ENCODE assay signal across 16 cellular contexts in genomic region chr4:183192566-183192965, GRCh38.
DNase-seq lines count a peak whose midpoint lies in the region; ATAC-seq and TF ChIP-seq lines count a peak whose summit lies in the region.
"Had no signal": no experiment of that assay in that cellular context is flagged by ENCODE, and none has a peak within 500 bp of the region (broad histone marks: within the 10 kb centered on the region; RNA-seq: fewer than 3 reads in every experiment).

No MANE protein-coding gene starts in this region.

- H3K79me1 ChIP-seq in mesenchymal stem cell (replicated peaks; ENCODE audit: low read length, poor library complexity, severe bottlenecking) = peaks cover 20% of the 10 kb centered on the region

- no peak overlapping the region for H2AFZ ChIP-seq in GM23338
- H2AFZ ChIP-seq in mesenchymal stem cell (ENCODE audit: low read depth, low read length) = no peak overlapping the region

- H3K4me2 ChIP-seq in GM23338 = peak overlapping the region; percentile 28; the same call in 1 of the 2 replicates
- H3K4me2 ChIP-seq in mesenchymal stem cell (ENCODE audit: low read length, poor library complexity, severe bottlenecking) = no peak overlapping the region

- peak overlapping the region; percentile 24; the same call in 1 of the 2 replicates for H3K27ac ChIP-seq in GM23338 (ENCODE audit: low read depth)
- H3K27ac ChIP-seq in HUES64 (ENCODE audit: low read depth, low read length) = peak overlapping the region; percentile 6; the same call in 1 of the 2 replicates
- H3K27ac ChIP-seq in mesenchymal stem cell (ENCODE audit: low read length, poor library complexity, severe bottlenecking) = peak overlapping the region; percentile 47
- no peak overlapping the region for H3K27ac ChIP-seq in right atrium auricular region

- H2AK5ac ChIP-seq in mesenchymal stem cell (ENCODE audit: low read length, severe bottlenecking) = no peak overlapping the region

- peaks cover 17% of the 10 kb centered on the region; the same call in 1 of the 2 replicates for H4K20me1 ChIP-seq in GM23338 (replicated peaks; ENCODE audit: insufficient read depth)

- peak overlapping the region; percentile 37; the same call in 1 of the 2 replicates for H3K27ac Mint-ChIP-seq in GM23338

- H2BK15ac ChIP-seq in mesenchymal stem cell (ENCODE audit: low read depth, poor library complexity, severe bottlenecking) = no peak overlapping the region

- no peaks in the 10 kb centered on the region for H3K36me3 ChIP-seq in GM23338 (ENCODE audit: insufficient read depth)
- peaks cover 16% of the 10 kb centered on the region for H3K36me3 ChIP-seq in HUES64 (ENCODE audit: insufficient read depth, low read length)
- H3K36me3 ChIP-seq in mesenchymal stem cell (ENCODE audit: control insufficient read depth in 1 of 2, insufficient read depth in 2 of 2, low read depth in 1 of 2, low read length in 2 of 2) = peaks cover 5 to 6% of the 10 kb centered on the region in 2 experiments
- H3K36me3 ChIP-seq in right atrium auricular region = no peaks in the 10 kb centered on the region
- H3K36me3 ChIP-seq: HAP-1 had no signal

- peaks cover 16% of the 10 kb centered on the region for H3K36me3 Mint-ChIP-seq in GM23338 (ENCODE audit: low read depth)
- H3K36me3 Mint-ChIP-seq: CD4-positive, alpha-beta memory T cell had no signal

- DNase-seq in GM23338 (ENCODE audit: low spot score) = no peak
- peak; percentile 47 for DNase-seq in cerebellum (ENCODE audit: low spot score)
- no peak for DNase-seq in mesenchymal stem cell
- no peak for DNase-seq in NOMO-1 treated with DMSO at 0.1 percent for 48 hours (lab: John Stamatoyannopoulos, UW; ENCODE audit: unreplicated experiment)
- DNase-seq in right atrium auricular region (ENCODE audit: low spot score) = no peak
- DNase-seq in SW 1271 (lab: John Stamatoyannopoulos, UW) = no peak
- no peak for DNase-seq in NCI-H1436 treated with DMSO at 0.1 percent for 48 hours (lab: John Stamatoyannopoulos, UW)
- DNase-seq: CD4-positive, alpha-beta memory T cell; COR-L47; DMS153; DND-41; GDM1; GOT3 had no signal

- no peaks in the 10 kb centered on the region for H3K27me3 ChIP-seq in GM23338 (ENCODE audit: insufficient read depth)
- H3K27me3 ChIP-seq in HUES64 (ENCODE audit: insufficient read depth, low read length) = no peaks in the 10 kb centered on the region
- H3K27me3 ChIP-seq in mesenchymal stem cell (ENCODE audit: control insufficient read depth in 1 of 2, insufficient read depth in 1 of 2, low read length in 2 of 2) = no peaks in the 10 kb centered on the region
- H3K27me3 ChIP-seq in right atrium auricular region = no peaks in the 10 kb centered on the region

- no peak overlapping the region for H3K23ac ChIP-seq in mesenchymal stem cell (ENCODE audit: low read length in 2 of 2)

- no peaks in the 10 kb centered on the region for H3F3A ChIP-seq in GM23338 (replicated peaks; ENCODE audit: low read depth)

- H3K9me3 Mint-ChIP-seq in GM23338 = no peaks in the 10 kb centered on the region; the same call in 2 of the 3 replicates
- H3K9me3 Mint-ChIP-seq: CD4-positive, alpha-beta memory T cell had no signal

- H3K4me1 ChIP-seq in GM23338 (ENCODE audit: insufficient read depth) (peaks cover 52% of the 10 kb centered on the region), HUES64 (ENCODE audit: insufficient read depth, low read length) (peaks cover 26% of the 10 kb centered on the region), mesenchymal stem cell (ENCODE audit: control insufficient read depth, insufficient read depth, low read depth, low read length) (peaks cover 8% of the 10 kb centered on the region), right atrium auricular region (no peaks in the 10 kb centered on the region)

- no peak overlapping the region for H4K91ac ChIP-seq in mesenchymal stem cell (ENCODE audit: low read length)

- WGBS in HUES64 = 93% methylated on average over 2 of the region's 2 CpGs
- WGBS in mesenchymal stem cell = 96% methylated on average over 2 of the region's 2 CpGs

- no peak overlapping the region for H3K9ac ChIP-seq in HUES64 (ENCODE audit: low read depth, low read length)
- H3K9ac ChIP-seq in mesenchymal stem cell (ENCODE audit: low read length) = no peak overlapping the region

- H3K9me3 ChIP-seq in HUES64 (ENCODE audit: insufficient read depth, low read depth, low read length) (no peaks in the 10 kb centered on the region), mesenchymal stem cell (ENCODE audit: control insufficient read depth, low read length) (no peaks in the 10 kb centered on the region), right atrium auricular region (no peaks in the 10 kb centered on the region)
- H3K9me3 ChIP-seq: HAP-1 had no signal

- no peak overlapping the region for H3K4me3 Mint-ChIP-seq in GM23338
- H3K4me3 Mint-ChIP-seq: CD4-positive, alpha-beta memory T cell had no signal

- no peak overlapping the region for H2BK120ac ChIP-seq in mesenchymal stem cell (ENCODE audit: low read depth, low read length)

- H2BK5ac ChIP-seq in mesenchymal stem cell (ENCODE audit: low read depth, low read length, poor library complexity, severe bottlenecking) = no peak overlapping the region

- H4K8ac ChIP-seq in mesenchymal stem cell (ENCODE audit: low read length) = no peak overlapping the region

- no peak overlapping the region for H3K4ac ChIP-seq in mesenchymal stem cell (ENCODE audit: low read depth in 1 of 2, low read length in 2 of 2)

- no peak overlapping the region for H2BK12ac ChIP-seq in mesenchymal stem cell (ENCODE audit: low read length in 2 of 2)

- H3K4me1 Mint-ChIP-seq in GM23338 = peaks cover 61% of the 10 kb centered on the region

- peaks cover 99% of the 10 kb centered on the region for H3K79me2 ChIP-seq in GM23338 (replicated peaks; ENCODE audit: insufficient read depth)

- H3K27me3 Mint-ChIP-seq in GM23338 (ENCODE audit: insufficient read depth, low read depth, poor library complexity) = peaks cover 2% of the 10 kb centered on the region
- H3K27me3 Mint-ChIP-seq: CD4-positive, alpha-beta memory T cell had no signal

- H3K9me2 ChIP-seq in GM23338 (ENCODE audit: insufficient read depth) = no peaks in the 10 kb centered on the region

- no peak overlapping the region for H3K18ac ChIP-seq in mesenchymal stem cell (ENCODE audit: low read depth in 1 of 2, low read length in 2 of 2)

- H3K4me3 ChIP-seq in GM23338 (no peak overlapping the region), HUES64 (ENCODE audit: low read length) (no peak overlapping the region), mesenchymal stem cell (ENCODE audit: insufficient read depth in 1 of 2, low read depth in 1 of 2, low read length in 2 of 2) (no peak overlapping the region), right atrium auricular region (no peak overlapping the region)
- H3K4me3 ChIP-seq: GM12878, HAP-1 had no signal

- no peak for ATAC-seq in GM23338
- ATAC-seq: GM12878 had no signal

- no peak overlapping the region for H3K14ac ChIP-seq in mesenchymal stem cell (ENCODE audit: low read length in 2 of 2)

- TF ChIP-seq CTCF in GM23338 (conservative IDR thresholded peaks at IDR 0.05; ENCODE audit: low read depth in 2 of 2) (no peak), right atrium auricular region (IDR thresholded peaks at IDR 0.05) (no peak)

TF ChIP-seq in GM23338, 12 proteins besides CTCF, POLR2A, EP300 and RAD21:
- no peak for TF ChIP-seq ETS1 (IDR thresholded peaks at IDR 0.05)
- no peak for TF ChIP-seq ZNF114 (CRISPR knock-in tag; IDR thresholded peaks at IDR 0.05)
- no peak for TF ChIP-seq POLR2AphosphoS5 (IDR thresholded peaks at IDR 0.05; ENCODE audit: low read depth)
- no peak for TF ChIP-seq CREB1 (CRISPR knock-in tag; IDR thresholded peaks at IDR 0.05; ENCODE audit: low read depth)
- no peak for TF ChIP-seq STAT1 (IDR thresholded peaks at IDR 0.05; ENCODE audit: unreplicated experiment)
- no peak for TF ChIP-seq EZH2phosphoT487 (IDR thresholded peaks at IDR 0.05; ENCODE audit: unreplicated experiment)
- no peak for TF ChIP-seq ZNF331 (CRISPR knock-in tag; IDR thresholded peaks at IDR 0.05; ENCODE audit: low read depth)

Comparison
In these comparisons a context has a peak if more than half of its experiments do, and no peak if none do; other contexts are left out.
1. H3K27ac ChIP-seq: peak in GM23338 (single experiment), HUES64 (single experiment) and mesenchymal stem cell (single experiment); none in right atrium auricular region (0 of 2).